In the genomic region with DNA sequence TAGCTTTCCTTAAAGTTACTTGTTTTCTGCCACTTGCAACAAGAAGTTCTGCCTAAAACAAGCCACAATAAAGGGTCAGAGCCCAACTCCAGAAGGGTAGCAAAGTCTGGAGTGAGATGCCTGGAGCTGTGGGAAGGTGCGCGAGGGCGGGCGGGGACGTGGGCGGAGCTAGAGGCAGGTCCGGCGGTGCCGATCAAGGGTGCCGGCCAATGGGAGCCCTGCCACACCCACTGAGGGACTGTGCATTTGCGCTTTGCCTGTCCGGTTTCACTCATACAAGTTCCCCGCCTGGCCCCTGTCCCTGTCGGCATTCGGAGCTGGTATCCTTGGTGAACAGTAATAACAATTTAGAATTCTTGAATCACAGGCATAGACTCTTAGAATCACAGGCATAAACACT, we compare ENCODE assay signal across 22 cellular contexts.
DNase-seq lines count a peak whose midpoint lies in the region; ATAC-seq, FAIRE-seq and TF ChIP-seq lines count a peak whose summit lies in the region.
"Had no signal": no experiment of that assay in that cellular context is flagged by ENCODE, and none has a peak within 500 bp of the region (broad histone marks: within the 10 kb centered on the region; RNA-seq: fewer than 3 reads in every experiment).

No MANE protein-coding gene starts in this region.

- no peak overlapping the region for H2BK120ac ChIP-seq in trophoblast cell (ENCODE audit: insufficient read depth, low read length, poor library complexity)

- H3K36me3 ChIP-seq in body of pancreas (replicated peaks in 1 of 2; ENCODE audit: insufficient read depth in 1 of 2, low read depth in 2 of 2) (no peaks in the 10 kb centered on the region), trophoblast cell (ENCODE audit: control insufficient read depth in 1 of 2, insufficient read depth in 2 of 2, low read length in 2 of 2) (no peaks in the 10 kb centered on the region)
- H3K36me3 ChIP-seq: gastrocnemius medialis, ovary had no signal

- no peak for TF ChIP-seq POLR2A in body of pancreas (IDR thresholded peaks at IDR 0.05)
- no peak for TF ChIP-seq POLR2A in GM12891 (IDR thresholded peaks at IDR 0.05; ENCODE audit: low read depth, low read length)

- no peak overlapping the region for H3K4me3 ChIP-seq in LNCaP clone FGC (ENCODE audit: low read depth, low read length)
- no peak overlapping the region for H3K4me3 ChIP-seq in body of pancreas
- H3K4me3 ChIP-seq in trophoblast cell (ENCODE audit: low read depth, low read length) = no peak overlapping the region
- H3K4me3 ChIP-seq: gastrocnemius medialis, GM12878, ovary had no signal

- WGBS in body of pancreas, 2 donors = 44 to 70% methylated on average over 10 to 15 of the region's 15 CpGs
- no CpG with 5 or more reads among the region's 15 CpGs for WGBS in trophoblast cell (ENCODE audit: extremely low coverage, insufficient coverage, insufficient read length)

- no peak overlapping the region for H3K9ac ChIP-seq in trophoblast cell (ENCODE audit: low read length)

- no peak overlapping the region for H2AK5ac ChIP-seq in trophoblast cell (ENCODE audit: low read length)

- no peak for ATAC-seq in body of pancreas
- ATAC-seq: activated naive CD4-positive, alpha-beta T cell treated with anti-CD3 and anti-CD28 coated beads, Interleukin-2, amount 50 U/mL, for 72 hours; gastrocnemius medialis; GM12878 had no signal

- no peak overlapping the region for H4K8ac ChIP-seq in trophoblast cell (ENCODE audit: low read depth, low read length)

- H3K9me3 ChIP-seq in body of pancreas = peaks cover 0 to 4% (median 0%) of the 10 kb centered on the region in 3 donors
- H3K9me3 ChIP-seq in trophoblast cell (ENCODE audit: insufficient read depth, low read depth, low read length) = no peaks in the 10 kb centered on the region
- H3K9me3 ChIP-seq: gastrocnemius medialis had no signal

- H3K4me1 ChIP-seq in body of pancreas (no peaks in the 10 kb centered on the region), trophoblast cell (ENCODE audit: control insufficient read depth in 1 of 2, insufficient read depth in 2 of 2, low read length in 2 of 2) (no peaks in the 10 kb centered on the region)
- H3K4me1 ChIP-seq: gastrocnemius medialis had no signal

- H3K23ac ChIP-seq in trophoblast cell (ENCODE audit: low read length) = no peak overlapping the region

- no peak overlapping the region for H2BK5ac ChIP-seq in trophoblast cell (ENCODE audit: low read depth, low read length, poor library complexity)

- H3K4ac ChIP-seq in trophoblast cell (ENCODE audit: low read depth, low read length) = no peak overlapping the region

- intact Hi-C loops in body of pancreas (cut with DNase I) = no loop called here

- H3K27ac ChIP-seq in body of pancreas (no peak overlapping the region), trophoblast cell (ENCODE audit: low read depth, low read length) (no peak overlapping the region)
- H3K27ac ChIP-seq: gastrocnemius medialis, ovary had no signal

- DNase-seq in LNCaP clone FGC (ENCODE audit: low read depth) = peak; percentile 33
- peak in 3 of 4 donors; percentile 22 to 54 (median 37) for DNase-seq in body of pancreas
- DNase-seq in islet precursor cell = peak; percentile 83
- peak; percentile 14 to 30 for DNase-seq in trophoblast cell
- DNase-seq in GM12891 (ENCODE audit: insufficient read length, low spot score) = no peak
- DNase-seq in putamen (ENCODE audit: low spot score) = no peak
- no peak for DNase-seq in activated naive CD4-positive, alpha-beta T cell (lab: John Stamatoyannopoulos, UW)
- DNase-seq: activated CD4-positive, alpha-beta T cell treated with anti-CD3 and anti-CD28 coated beads, Interleukin-2, amount 50 U/mL, for 4 hours; activated T-cell treated with anti-CD3 and anti-CD28 coated beads, Interleukin-2, amount 50 U/mL, for 48 hours; Calu3; cortex of kidney; gastrocnemius medialis; NCI-H1048; NCI-H2081 treated with DMSO at 0.1 percent for 48 hours; NCI-H510A treated with DMSO at 0.1 percent for 48 hours; ovary; stimulated activated CD4-positive, alpha-beta T cell treated with anti-CD3 and anti-CD28 coated beads, Interleukin-4, amount 100 ng/mL, for 24 hours; stimulated activated CD8-positive, alpha-beta memory T cell treated with anti-CD3 and anti-CD28 coated beads, Interleukin-4, amount 100 ng/mL, for 48 hours; substantia nigra had no signal

- no peak for FAIRE-seq in GM12891 (lab: Jason Lieb, UNC)
- FAIRE-seq: G401.6, GM12878 had no signal

- TF ChIP-seq CTCF in LNCaP clone FGC (IDR thresholded peaks at IDR 0.05; ENCODE audit: control insufficient read depth, extremely low read depth, insufficient read depth) = no peak
- TF ChIP-seq CTCF in body of pancreas (IDR thresholded peaks at IDR 0.05) = no peak

- no peak overlapping the region for H3K14ac ChIP-seq in trophoblast cell (ENCODE audit: low read length)

- H3K27me3 ChIP-seq in body of pancreas = no peaks in the 10 kb centered on the region
- no peaks in the 10 kb centered on the region for H3K27me3 ChIP-seq in trophoblast cell (ENCODE audit: insufficient read depth, low read length)
- H3K27me3 ChIP-seq: ovary had no signal

- no peak overlapping the region for H3K18ac ChIP-seq in trophoblast cell (ENCODE audit: low read length)

- H2AFZ ChIP-seq in trophoblast cell (ENCODE audit: insufficient read depth, low read length, poor library complexity) = no peak overlapping the region

- H3K79me2 ChIP-seq in trophoblast cell (ENCODE audit: control insufficient read depth, insufficient read depth, low read length, poor library complexity) = no peaks in the 10 kb centered on the region

- no peak overlapping the region for H3K4me2 ChIP-seq in trophoblast cell (ENCODE audit: low read length)

- H4K12ac ChIP-seq in trophoblast cell (ENCODE audit: low read depth, low read length) = no peak overlapping the region

- H3K79me1 ChIP-seq in trophoblast cell (ENCODE audit: low read length) = no peaks in the 10 kb centered on the region

- no peak overlapping the region for H4K91ac ChIP-seq in trophoblast cell (ENCODE audit: low read depth, low read length)

- no peak overlapping the region for H2BK12ac ChIP-seq in trophoblast cell (ENCODE audit: low read length)

TF ChIP-seq in GM12891, 5 proteins besides CTCF, POLR2A, EP300 and RAD21:
- TF ChIP-seq POU2F2 (IDR thresholded peaks at IDR 0.05; ENCODE audit: low read depth, low read length) = no peak
- no peak for TF ChIP-seq PAX5 (IDR thresholded peaks at IDR 0.05; ENCODE audit: insufficient read depth, low read length, severe bottlenecking)
- no peak for TF ChIP-seq SPI1 (IDR thresholded peaks at IDR 0.05; ENCODE audit: low read depth, low read length)
- no peak for TF ChIP-seq TAF1 (IDR thresholded peaks at IDR 0.05; ENCODE audit: low read depth, low read length)
- TF ChIP-seq POLR2AphosphoS5 (IDR thresholded peaks at IDR 0.05; ENCODE audit: low read depth, low read length) = no peak

Comparison
In these comparisons a context has a peak if more than half of its experiments do, and no peak if none do; other contexts are left out.
1. DNase-seq: peak in LNCaP clone FGC (single experiment), body of pancreas (3 of 4), islet precursor cell (single experiment) and trophoblast cell (2 of 2); none in GM12891 (single experiment), putamen (single experiment) and activated naive CD4-positive, alpha-beta T cell (0 of 4).